ENCODE assay signal across 25 cellular contexts in genomic region chr20:45191926-45192325, GRCh38. TPM values are rescaled to one million over a fixed set of nuclear protein-coding genes. Genes with fewer than 3 reads are reported as not detected.
"Had no signal": no experiment of that assay in that cellular context is flagged by ENCODE, and none has a peak within 500 bp of the region (broad histone marks: within the 10 kb centered on the region; RNA-seq: fewer than 3 reads in every experiment).

No MANE protein-coding gene starts in this region.

- DNase-seq: IMR-90, Karpas-422, KG1, MG63, NCI-H1092, NCI-H1105 treated with DMSO at 0.1 percent for 48 hours, NCI-H1417 treated with DMSO at 0.1 percent for 48 hours, NCI-H146, NCI-H1694 treated with DMSO at 0.1 percent for 48 hours, NCI-H1930, NCI-H2081, NCI-H2107, NCI-H2227 treated with DMSO at 0.1 percent for 48 hours, NCI-H524, NCI-H526 treated with DMSO at 0.1 percent for 48 hours, NCI-H774, Right ventricle myocardium superior, RPMI8226, SIG-M5 had no signal

- H3K36me3 ChIP-seq: MG63, SJSA1 had no signal

- ATAC-seq: HepG2 had no signal

- FAIRE-seq: RCC 7860 had no signal

- H3K4me3 ChIP-seq: MG63, SJSA1, SK-N-MC had no signal

RNA-seq across cellular contexts. Expression of gene SEMG1, which starts 14.9 kb away (rescaled TPM):
- total RNA-seq: HepG2, HT-29, IMR-90, NCI-H460, Right ventricle myocardium superior, SJSA1 had no signal

RNA-seq across cellular contexts. Expression of gene PI3, which starts 17.2 kb away (rescaled TPM):
- total RNA-seq: IMR-90, NCI-H460, Right ventricle myocardium superior, SJSA1 had no signal

RNA-seq across cellular contexts. Expression of gene SEMG2, which starts 29.2 kb away (rescaled TPM):
- total RNA-seq: HepG2, HT-29, IMR-90, NCI-H460, Right ventricle myocardium superior, SJSA1 had no signal
